Comparison of ENCODE assay signal across 21 cellular contexts in genomic region chr18:38262666-38263065, GRCh38.
"Had no signal": no experiment of that assay in that cellular context is flagged by ENCODE, and none has a peak within 500 bp of the region (broad histone marks: within the 10 kb centered on the region; RNA-seq: fewer than 3 reads in every experiment).

No MANE protein-coding gene starts in this region.

- H3K27me3 Mint-ChIP-seq: memory B cell; naive thymus-derived CD4-positive, alpha-beta T cell had no signal

- H3K4me3 Mint-ChIP-seq: memory B cell; naive thymus-derived CD4-positive, alpha-beta T cell had no signal

- DNase-seq: dermis blood vessel endothelial cell; effector CD4-positive, alpha-beta T cell; effector memory CD4-positive, alpha-beta T cell; erythroblast; esophagus squamous epithelium; foreskin fibroblast; foreskin melanocyte; gastrocnemius medialis; glutamatergic neuron; head of caudate nucleus; heart right ventricle; hippocampal formation; left cardiac atrium; left lung; left ventricle myocardium superior; mammary epithelial cell; mesendoderm; midbrain; naive thymus-derived CD4-positive, alpha-beta T cell had no signal

- H3K27ac Mint-ChIP-seq: memory B cell; naive thymus-derived CD4-positive, alpha-beta T cell had no signal

- H3K36me3 Mint-ChIP-seq: memory B cell; naive thymus-derived CD4-positive, alpha-beta T cell had no signal

- ATAC-seq: esophagus mucosa; gastrocnemius medialis; heart right ventricle; left cardiac atrium; left lung; left ventricle myocardium superior; naive thymus-derived CD4-positive, alpha-beta T cell had no signal

- H3K4me1 Mint-ChIP-seq: memory B cell had no signal
